In genomic region chr17:72123496-72123963, GRCh38 we compare ENCODE assay signal across 1 cellular context.
TF ChIP-seq lines count a peak whose summit lies in the region.

No MANE protein-coding gene starts in this region.

TF ChIP-seq in HepG2, 621 proteins besides CTCF, POLR2A, EP300 and RAD21 (continued from another document and continues in another):
- TF ChIP-seq ZBTB39 (CRISPR knock-in tag; IDR thresholded peaks at IDR 0.05) = no peak
- TF ChIP-seq, protein P1, sequence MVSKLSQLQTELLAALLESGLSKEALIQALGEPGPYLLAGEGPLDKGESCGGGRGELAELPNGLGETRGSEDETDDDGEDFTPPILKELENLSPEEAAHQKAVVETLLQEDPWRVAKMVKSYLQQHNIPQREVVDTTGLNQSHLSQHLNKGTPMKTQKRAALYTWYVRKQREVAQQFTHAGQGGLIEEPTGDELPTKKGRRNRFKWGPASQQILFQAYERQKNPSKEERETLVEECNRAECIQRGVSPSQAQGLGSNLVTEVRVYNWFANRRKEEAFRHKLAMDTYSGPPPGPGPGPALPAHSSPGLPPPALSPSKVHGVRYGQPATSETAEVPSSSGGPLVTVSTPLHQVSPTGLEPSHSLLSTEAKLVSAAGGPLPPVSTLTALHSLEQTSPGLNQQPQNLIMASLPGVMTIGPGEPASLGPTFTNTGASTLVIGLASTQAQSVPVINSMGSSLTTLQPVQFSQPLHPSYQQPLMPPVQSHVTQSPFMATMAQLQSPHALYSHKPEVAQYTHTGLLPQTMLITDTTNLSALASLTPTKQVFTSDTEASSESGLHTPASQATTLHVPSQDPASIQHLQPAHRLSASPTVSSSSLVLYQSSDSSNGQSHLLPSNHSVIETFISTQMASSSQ (IDR thresholded peaks at IDR 0.05; ENCODE audit: low read depth) = no peak
- TF ChIP-seq, protein P1 (CRISPR knock-in tag; IDR thresholded peaks at IDR 0.05; ENCODE audit: borderline replicate concordance) = no peak; the same call in 1 of the 2 replicates
- TF ChIP-seq EEA1 (CRISPR knock-in tag; IDR thresholded peaks at IDR 0.05; ENCODE audit: borderline replicate concordance) = no peak
- 0 out of 2 replicates have a peak, but pooled peaks have one; percentile 50 for TF ChIP-seq ZBTB26 (CRISPR knock-in tag; IDR thresholded peaks at IDR 0.05; ENCODE audit: borderline replicate concordance)
- TF ChIP-seq ZNF282 (IDR thresholded peaks at IDR 0.05; ENCODE audit: partially characterized antibody) = no peak
- TF ChIP-seq SNAPC4 (CRISPR knock-in tag; IDR thresholded peaks at IDR 0.05) = 0 out of 2 replicates have a peak, but pooled peaks have one; percentile 12
- no peak for TF ChIP-seq NR3C1 (CRISPR knock-in tag; IDR thresholded peaks at IDR 0.05)
- TF ChIP-seq ZBTB46 (CRISPR knock-in tag; IDR thresholded peaks at IDR 0.05; ENCODE audit: borderline replicate concordance) = no peak
- TF ChIP-seq, protein P2, sequence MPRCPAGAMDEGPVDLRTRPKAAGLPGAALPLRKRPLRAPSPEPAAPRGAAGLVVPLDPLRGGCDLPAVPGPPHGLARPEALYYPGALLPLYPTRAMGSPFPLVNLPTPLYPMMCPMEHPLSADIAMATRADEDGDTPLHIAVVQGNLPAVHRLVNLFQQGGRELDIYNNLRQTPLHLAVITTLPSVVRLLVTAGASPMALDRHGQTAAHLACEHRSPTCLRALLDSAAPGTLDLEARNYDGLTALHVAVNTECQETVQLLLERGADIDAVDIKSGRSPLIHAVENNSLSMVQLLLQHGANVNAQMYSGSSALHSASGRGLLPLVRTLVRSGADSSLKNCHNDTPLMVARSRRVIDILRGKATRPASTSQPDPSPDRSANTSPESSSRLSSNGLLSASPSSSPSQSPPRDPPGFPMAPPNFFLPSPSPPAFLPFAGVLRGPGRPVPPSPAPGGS (CRISPR knock-in tag; IDR thresholded peaks at IDR 0.05) = no peak
- no peak for TF ChIP-seq ZNF556 (CRISPR knock-in tag; IDR thresholded peaks at IDR 0.05; ENCODE audit: borderline replicate concordance)
- no peak for TF ChIP-seq SIX1 (CRISPR knock-in tag; IDR thresholded peaks at IDR 0.05; ENCODE audit: borderline replicate concordance)
- TF ChIP-seq ZNF441 (CRISPR knock-in tag; IDR thresholded peaks at IDR 0.05; ENCODE audit: borderline replicate concordance) = no peak
- TF ChIP-seq HOMEZ (CRISPR knock-in tag; IDR thresholded peaks at IDR 0.05; ENCODE audit: low read depth) = 0 out of 2 replicates have a peak, but pooled peaks have one; percentile 9
- TF ChIP-seq, protein P3, sequence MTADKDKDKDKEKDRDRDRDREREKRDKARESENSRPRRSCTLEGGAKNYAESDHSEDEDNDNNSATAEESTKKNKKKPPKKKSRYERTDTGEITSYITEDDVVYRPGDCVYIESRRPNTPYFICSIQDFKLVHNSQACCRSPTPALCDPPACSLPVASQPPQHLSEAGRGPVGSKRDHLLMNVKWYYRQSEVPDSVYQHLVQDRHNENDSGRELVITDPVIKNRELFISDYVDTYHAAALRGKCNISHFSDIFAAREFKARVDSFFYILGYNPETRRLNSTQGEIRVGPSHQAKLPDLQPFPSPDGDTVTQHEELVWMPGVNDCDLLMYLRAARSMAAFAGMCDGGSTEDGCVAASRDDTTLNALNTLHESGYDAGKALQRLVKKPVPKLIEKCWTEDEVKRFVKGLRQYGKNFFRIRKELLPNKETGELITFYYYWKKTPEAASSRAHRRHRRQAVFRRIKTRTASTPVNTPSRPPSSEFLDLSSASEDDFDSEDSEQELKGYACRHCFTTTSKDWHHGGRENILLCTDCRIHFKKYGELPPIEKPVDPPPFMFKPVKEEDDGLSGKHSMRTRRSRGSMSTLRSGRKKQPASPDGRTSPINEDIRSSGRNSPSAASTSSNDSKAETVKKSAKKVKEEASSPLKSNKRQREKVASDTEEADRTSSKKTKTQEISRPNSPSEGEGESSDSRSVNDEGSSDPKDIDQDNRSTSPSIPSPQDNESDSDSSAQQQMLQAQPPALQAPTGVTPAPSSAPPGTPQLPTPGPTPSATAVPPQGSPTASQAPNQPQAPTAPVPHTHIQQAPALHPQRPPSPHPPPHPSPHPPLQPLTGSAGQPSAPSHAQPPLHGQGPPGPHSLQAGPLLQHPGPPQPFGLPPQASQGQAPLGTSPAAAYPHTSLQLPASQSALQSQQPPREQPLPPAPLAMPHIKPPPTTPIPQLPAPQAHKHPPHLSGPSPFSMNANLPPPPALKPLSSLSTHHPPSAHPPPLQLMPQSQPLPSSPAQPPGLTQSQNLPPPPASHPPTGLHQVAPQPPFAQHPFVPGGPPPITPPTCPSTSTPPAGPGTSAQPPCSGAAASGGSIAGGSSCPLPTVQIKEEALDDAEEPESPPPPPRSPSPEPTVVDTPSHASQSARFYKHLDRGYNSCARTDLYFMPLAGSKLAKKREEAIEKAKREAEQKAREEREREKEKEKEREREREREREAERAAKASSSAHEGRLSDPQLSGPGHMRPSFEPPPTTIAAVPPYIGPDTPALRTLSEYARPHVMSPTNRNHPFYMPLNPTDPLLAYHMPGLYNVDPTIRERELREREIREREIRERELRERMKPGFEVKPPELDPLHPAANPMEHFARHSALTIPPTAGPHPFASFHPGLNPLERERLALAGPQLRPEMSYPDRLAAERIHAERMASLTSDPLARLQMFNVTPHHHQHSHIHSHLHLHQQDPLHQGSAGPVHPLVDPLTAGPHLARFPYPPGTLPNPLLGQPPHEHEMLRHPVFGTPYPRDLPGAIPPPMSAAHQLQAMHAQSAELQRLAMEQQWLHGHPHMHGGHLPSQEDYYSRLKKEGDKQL (CRISPR knock-in tag; IDR thresholded peaks at IDR 0.05; ENCODE audit: low read depth) = no peak
- no peak for TF ChIP-seq MLLT10 (CRISPR knock-in tag; IDR thresholded peaks at IDR 0.05)
- TF ChIP-seq, protein P4, sequence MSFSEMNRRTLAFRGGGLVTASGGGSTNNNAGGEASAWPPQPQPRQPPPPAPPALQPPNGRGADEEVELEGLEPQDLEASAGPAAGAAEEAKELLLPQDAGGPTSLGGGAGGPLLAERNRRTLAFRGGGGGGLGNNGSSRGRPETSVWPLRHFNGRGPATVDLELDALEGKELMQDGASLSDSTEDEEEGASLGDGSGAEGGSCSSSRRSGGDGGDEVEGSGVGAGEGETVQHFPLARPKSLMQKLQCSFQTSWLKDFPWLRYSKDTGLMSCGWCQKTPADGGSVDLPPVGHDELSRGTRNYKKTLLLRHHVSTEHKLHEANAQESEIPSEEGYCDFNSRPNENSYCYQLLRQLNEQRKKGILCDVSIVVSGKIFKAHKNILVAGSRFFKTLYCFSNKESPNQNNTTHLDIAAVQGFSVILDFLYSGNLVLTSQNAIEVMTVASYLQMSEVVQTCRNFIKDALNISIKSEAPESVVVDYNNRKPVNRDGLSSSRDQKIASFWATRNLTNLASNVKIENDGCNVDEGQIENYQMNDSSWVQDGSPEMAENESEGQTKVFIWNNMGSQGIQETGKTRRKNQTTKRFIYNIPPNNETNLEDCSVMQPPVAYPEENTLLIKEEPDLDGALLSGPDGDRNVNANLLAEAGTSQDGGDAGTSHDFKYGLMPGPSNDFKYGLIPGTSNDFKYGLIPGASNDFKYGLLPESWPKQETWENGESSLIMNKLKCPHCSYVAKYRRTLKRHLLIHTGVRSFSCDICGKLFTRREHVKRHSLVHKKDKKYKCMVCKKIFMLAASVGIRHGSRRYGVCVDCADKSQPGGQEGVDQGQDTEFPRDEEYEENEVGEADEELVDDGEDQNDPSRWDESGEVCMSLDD (CRISPR knock-in tag; IDR thresholded peaks at IDR 0.05; ENCODE audit: borderline replicate concordance) = 0 out of 2 replicates have a peak, but pooled peaks have one; percentile 1
- no peak for TF ChIP-seq TAF1 (CRISPR knock-in tag; IDR thresholded peaks at IDR 0.05)
